18 cellular contexts compared by ENCODE assay signal in genomic region chr22:41661713-41662112, GRCh38. TPM values are rescaled to one million over a fixed set of nuclear protein-coding genes. Genes with fewer than 3 reads are reported as not detected.
A peak's percentile ranks its signal among the peaks of the same experiment; 100 is the strongest.
DNase-seq lines count a peak whose midpoint lies in the region; ATAC-seq, FAIRE-seq and TF ChIP-seq lines count a peak whose summit lies in the region.
"Had no signal": no experiment of that assay in that cellular context is flagged by ENCODE, and none has a peak within 500 bp of the region (broad histone marks: within the 10 kb centered on the region; RNA-seq: fewer than 3 reads in every experiment).

No MANE protein-coding gene starts in this region.

- no peak for FAIRE-seq in HepG2 (lab: Jason Lieb, UNC)
- FAIRE-seq: RCC 7860 had no signal

- TF ChIP-seq EP300 in HepG2 (IDR thresholded peaks at IDR 0.05; ENCODE audit: low read depth in 2 of 2, low read length in 2 of 2): no peak
- no peak for TF ChIP-seq EP300 in HepG2 (CRISPR knock-in tag; IDR thresholded peaks at IDR 0.05; ENCODE audit: borderline replicate concordance)

- no peaks in the 10 kb centered on the region for H3K9me3 Mint-ChIP-seq in activated CD8-positive, alpha-beta T cell treated with anti-CD3 and anti-CD28 coated beads, Interleukin-2, amount 10 ng/mL, durations not matched to agents 7 days and 5 days (ENCODE audit: insufficient read depth)
- H3K9me3 Mint-ChIP-seq in activated CD8-positive, alpha-beta T cell treated with anti-CD3 and anti-CD28 coated beads for 36 hours: no peaks in the 10 kb centered on the region
- no peaks in the 10 kb centered on the region for H3K9me3 Mint-ChIP-seq in stimulated activated naive B cell treated with anti-CD40 and anti-IgM and Interleukin-4, amounts not matched to agents 10 μg/mL and 1 μg/mL and 100 μg/mL, for 72 hours
- H3K9me3 Mint-ChIP-seq: CD4-positive, alpha-beta T cell; H9 had no signal

- no peaks in the 10 kb centered on the region for H4K20me1 ChIP-seq in HepG2 (ENCODE audit: insufficient read depth, low read length)

- no peaks in the 10 kb centered on the region for H3K27me3 Mint-ChIP-seq in activated CD8-positive, alpha-beta T cell treated with anti-CD3 and anti-CD28 coated beads, Interleukin-2, amount 10 ng/mL, durations not matched to agents 7 days and 5 days (ENCODE audit: low read depth)
- H3K27me3 Mint-ChIP-seq in activated CD8-positive, alpha-beta T cell treated with anti-CD3 and anti-CD28 coated beads for 36 hours: no peaks in the 10 kb centered on the region
- H3K27me3 Mint-ChIP-seq in stimulated activated naive B cell treated with anti-CD40 and anti-IgM and Interleukin-4, amounts not matched to agents 10 μg/mL and 1 μg/mL and 100 μg/mL, for 72 hours: no peaks in the 10 kb centered on the region
- H3K27me3 Mint-ChIP-seq: CD4-positive, alpha-beta T cell had no signal

- ATAC-seq in activated CD8-positive, alpha-beta T cell treated with anti-CD3 and anti-CD28 coated beads, Interleukin-2, amount 10 ng/mL, durations not matched to agents 7 days and 5 days: no peak
- ATAC-seq in activated CD8-positive, alpha-beta T cell treated with anti-CD3 and anti-CD28 coated beads for 36 hours: no peak
- no peak for ATAC-seq in HepG2
- no peak for ATAC-seq in right lobe of liver
- no peak for ATAC-seq in stimulated activated naive B cell treated with anti-CD40 and anti-IgM and Interleukin-4, amounts not matched to agents 10 μg/mL and 1 μg/mL and 100 μg/mL, for 72 hours (replicated peaks)
- no peak for ATAC-seq in GM18519 (IDR thresholded peaks at IDR 0.05; ENCODE audit: low FRiP score, unreplicated experiment)

- TF ChIP-seq CTCF in activated CD8-positive, alpha-beta T cell treated with anti-CD3 and anti-CD28 coated beads for 36 hours (IDR thresholded peaks at IDR 0.05): no peak
- TF ChIP-seq CTCF in HepG2 (CRISPR knock-in tag; IDR thresholded peaks at IDR 0.05) (no peak), right lobe of liver (IDR thresholded peaks at IDR 0.05) (no peak)

- H3K9ac ChIP-seq in HepG2 (ENCODE audit: insufficient read depth, low read depth, low read length): no peak overlapping the region

- no peak overlapping the region for H2AFZ ChIP-seq in HepG2 (ENCODE audit: low read length)

- H3K36me3 ChIP-seq in HepG2 (replicated peaks in 1 of 2; ENCODE audit: control insufficient read depth in 1 of 2, insufficient read depth in 2 of 2, low read length in 2 of 2): peaks cover 33 to 70% of the 10 kb centered on the region in 2 experiments
- H3K36me3 ChIP-seq in right lobe of liver: peaks cover 17 to 79% (median 49%) of the 10 kb centered on the region in 4 donors

- TF ChIP-seq POLR2A in HepG2 (IDR thresholded peaks at IDR 0.05; ENCODE audit: insufficient read depth in 1 of 2, low read depth in 2 of 2, low read length in 2 of 2) (no peak), right lobe of liver (IDR thresholded peaks at IDR 0.05) (no peak)

- no peaks in the 10 kb centered on the region for H3K27me3 ChIP-seq in HepG2 (ENCODE audit: control insufficient read depth in 1 of 2, insufficient read depth in 2 of 2, low read length in 2 of 2)
- no peaks in the 10 kb centered on the region for H3K27me3 ChIP-seq in right lobe of liver
- H3K27me3 ChIP-seq: BE2C had no signal

- CTCF ChIA-PET in activated CD8-positive, alpha-beta T cell treated with anti-CD3 and anti-CD28 coated beads, Interleukin-2, amount 10 ng/mL, durations not matched to agents 7 days and 5 days (lab: Charles Lee): interaction anchor here (1.0 kb wide), 1 partner anchor 17 kb away, joined by 3 read pairs; no protein-coding TSS in a partner anchor
- CTCF ChIA-PET in activated CD8-positive, alpha-beta T cell treated with anti-CD3 and anti-CD28 coated beads for 36 hours (lab: Charles Lee): no interaction called here
- CTCF ChIA-PET in HepG2 (lab: Yijun Ruan, JAX; ENCODE audit: low intra/inter-chr PET ratio, low total read pairs): no interaction called here

- H3K4me3 ChIP-seq in HepG2 (replicated peaks in 1 of 3; ENCODE audit: insufficient read depth in 1 of 3, low read depth in 2 of 3, low read length in 3 of 3) (no peak overlapping the region), right lobe of liver (no peak overlapping the region)

- POLR2A ChIA-PET in activated CD8-positive, alpha-beta T cell treated with anti-CD3 and anti-CD28 coated beads, Interleukin-2, amount 10 ng/mL, durations not matched to agents 7 days and 5 days (lab: Charles Lee): interaction anchor here (0.7 kb wide), 1 partner anchor 23 kb away, joined by 3 read pairs; no protein-coding TSS in a partner anchor
- POLR2A ChIA-PET in activated CD8-positive, alpha-beta T cell treated with anti-CD3 and anti-CD28 coated beads for 36 hours (lab: Charles Lee): interaction anchor here (0.7 kb wide), 1 partner anchor 40 kb away, joined by 5 read pairs; the partner anchor contains the start of gene XRCC6
- POLR2A ChIA-PET in HepG2 (lab: Yijun Ruan, JAX): no interaction called here

- H3K36me3 Mint-ChIP-seq in activated CD8-positive, alpha-beta T cell treated with anti-CD3 and anti-CD28 coated beads, Interleukin-2, amount 10 ng/mL, durations not matched to agents 7 days and 5 days (ENCODE audit: low read depth): peaks cover 68% of the 10 kb centered on the region
- H3K36me3 Mint-ChIP-seq in activated CD8-positive, alpha-beta T cell treated with anti-CD3 and anti-CD28 coated beads for 36 hours (ENCODE audit: low read depth): peaks cover 61% of the 10 kb centered on the region
- H3K36me3 Mint-ChIP-seq in stimulated activated naive B cell treated with anti-CD40 and anti-IgM and Interleukin-4, amounts not matched to agents 10 μg/mL and 1 μg/mL and 100 μg/mL, for 72 hours: peaks cover 32 to 48% of the 10 kb centered on the region in 2 donors

- intact Hi-C loops in activated CD8-positive, alpha-beta T cell treated with anti-CD3 and anti-CD28 coated beads for 36 hours (cut with micrococcal nuclease): no loop called here
- intact Hi-C loops in HepG2 (cut with micrococcal nuclease; ENCODE audit: unreplicated experiment) (no loop called here), right lobe of liver (cut with DNase I) (no loop called here)

- H3K27ac ChIP-seq in HepG2 (ENCODE audit: extremely low read length, insufficient read depth, low read length) (no peak overlapping the region), right lobe of liver (no peak overlapping the region)
- H3K27ac ChIP-seq: 22Rv1 had no signal

- H3K4me3 Mint-ChIP-seq in activated CD8-positive, alpha-beta T cell treated with anti-CD3 and anti-CD28 coated beads, Interleukin-2, amount 10 ng/mL, durations not matched to agents 7 days and 5 days: no peak overlapping the region
- no peak overlapping the region for H3K4me3 Mint-ChIP-seq in activated CD8-positive, alpha-beta T cell treated with anti-CD3 and anti-CD28 coated beads for 36 hours
- no peak overlapping the region for H3K4me3 Mint-ChIP-seq in stimulated activated naive B cell treated with anti-CD40 and anti-IgM and Interleukin-4, amounts not matched to agents 10 μg/mL and 1 μg/mL and 100 μg/mL, for 72 hours
- H3K4me3 Mint-ChIP-seq: CD4-positive, alpha-beta T cell; H9 had no signal

- in situ Hi-C loops in HepG2 (cut with HindIII; ENCODE audit: extremely low pct_ligation_motif_present, low pct_unique_long_range_greater_than_20kb): no loop called here

- H3K4me2 ChIP-seq in HepG2 (ENCODE audit: low read depth, low read length): no peak overlapping the region

- TF ChIP-seq RAD21 in HepG2 (CRISPR knock-in tag; IDR thresholded peaks at IDR 0.05): no peak

- H3K4me1 Mint-ChIP-seq in activated CD8-positive, alpha-beta T cell treated with anti-CD3 and anti-CD28 coated beads, Interleukin-2, amount 10 ng/mL, durations not matched to agents 7 days and 5 days (ENCODE audit: low read depth): peaks cover 7% of the 10 kb centered on the region
- H3K4me1 Mint-ChIP-seq in activated CD8-positive, alpha-beta T cell treated with anti-CD3 and anti-CD28 coated beads for 36 hours (ENCODE audit: low read depth): peaks cover 3% of the 10 kb centered on the region
- peaks cover 0 to 2% of the 10 kb centered on the region in 2 donors for H3K4me1 Mint-ChIP-seq in stimulated activated naive B cell treated with anti-CD40 and anti-IgM and Interleukin-4, amounts not matched to agents 10 μg/mL and 1 μg/mL and 100 μg/mL, for 72 hours
- H3K4me1 Mint-ChIP-seq: H9 had no signal

- H3K79me2 ChIP-seq in HepG2 (ENCODE audit: insufficient read depth, low read length): no peaks in the 10 kb centered on the region

- H3K4me1 ChIP-seq in HepG2 (ENCODE audit: insufficient read depth, low read length) (peaks cover under 1% of the 10 kb centered on the region; the same call in 1 of the 2 replicates), right lobe of liver (peaks cover 0 to 3% (median 0%) of the 10 kb centered on the region in 4 donors)
- H3K4me1 ChIP-seq: BE2C had no signal

- WGBS in HepG2 (ENCODE audit: low lambda C conversion rate): 94% methylated on average over 2 of the region's 2 CpGs
- WGBS in right lobe of liver (ENCODE audit: insufficient coverage, low coverage, low lambda C conversion rate, missing lambda C conversion rate): 100% methylated on average over 2 of the region's 2 CpGs

- no peak for DNase-seq in activated CD8-positive, alpha-beta T cell treated with anti-CD3 and anti-CD28 coated beads, Interleukin-2, amount 10 ng/mL, durations not matched to agents 7 days and 5 days
- DNase-seq in activated CD8-positive, alpha-beta T cell treated with anti-CD3 and anti-CD28 coated beads for 36 hours: no peak
- DNase-seq in HepG2 (ENCODE audit: low spot score): no peak
- no peak for DNase-seq in right lobe of liver
- no peak for DNase-seq in stimulated activated naive B cell treated with anti-CD40 and anti-IgM and Interleukin-4, amounts not matched to agents 10 μg/mL and 1 μg/mL and 100 μg/mL, for 72 hours
- DNase-seq: BE2C; CD4-positive, alpha-beta T cell; DMS79; H9; NCI-H1105; NCI-H1694; NCI-H524; SHP77 treated with DMSO at 0.1 percent for 48 hours had no signal

- H3K27ac Mint-ChIP-seq in activated CD8-positive, alpha-beta T cell treated with anti-CD3 and anti-CD28 coated beads, Interleukin-2, amount 10 ng/mL, durations not matched to agents 7 days and 5 days: peak overlapping the region; percentile 20
- no peak overlapping the region for H3K27ac Mint-ChIP-seq in activated CD8-positive, alpha-beta T cell treated with anti-CD3 and anti-CD28 coated beads for 36 hours
- H3K27ac Mint-ChIP-seq in stimulated activated naive B cell treated with anti-CD40 and anti-IgM and Interleukin-4, amounts not matched to agents 10 μg/mL and 1 μg/mL and 100 μg/mL, for 72 hours: peak overlapping the region; percentile 2
- H3K27ac Mint-ChIP-seq: CD4-positive, alpha-beta T cell; H9 had no signal

- TSS peak; percentile 45 for BruUV-seq in HepG2 (replicated peaks; lab: Mats Ljungman, UMichigan)

- H3K9me3 ChIP-seq in HepG2 (ENCODE audit: low read length) (no peaks in the 10 kb centered on the region), right lobe of liver (no peaks in the 10 kb centered on the region)
- H3K9me3 ChIP-seq: BE2C had no signal

RNA-seq across cellular contexts. Expression of gene SNU13, which starts 27.0 kb away (rescaled TPM):
- 100 to 1,000 TPM; 185 to 200 TPM for total RNA-seq in activated CD8-positive, alpha-beta T cell treated with anti-CD3 and anti-CD28 coated beads, Interleukin-2, amount 10 ng/mL, durations not matched to agents 7 days and 5 days
- total RNA-seq in activated CD8-positive, alpha-beta T cell treated with anti-CD3 and anti-CD28 coated beads for 36 hours: 100 to 1,000 TPM; 275 to 299 TPM
- total RNA-seq in HepG2 (2016; rRNA removed; fragmentation: Illumina TruSeq; extraction: Trizol) (203 and 276 TPM in 2 replicates), right lobe of liver (10 to 100 TPM; 43.1 to 65.4 (median 50.1) TPM)
- total RNA-seq in HepG2 (2016; cell fraction: cytosol; rRNA removed; fragmentation: Illumina TruSeq; extraction: Trizol; ENCODE audit: low read depth): 81.0 and 91.5 TPM in 2 replicates
- 199 and 275 TPM in 2 replicates for total RNA-seq in HepG2 (2016; cell fraction: insoluble cytoplasmic fraction; rRNA removed; fragmentation: Illumina TruSeq; extraction: Trizol)
- total RNA-seq in HepG2 (2016; cell fraction: membrane; rRNA removed; fragmentation: Illumina TruSeq; extraction: Trizol): 122 and 129 TPM in 2 replicates
- total RNA-seq in HepG2 (2016; cell fraction: nucleus; rRNA removed; fragmentation: Illumina TruSeq; extraction: Trizol): 62.6 and 67.0 TPM in 2 replicates
- 287 and 294 TPM in 2 replicates for polyA plus RNA-seq in HepG2 (2011; rRNA removed)
- 300 and 301 TPM in 2 replicates for polyA plus RNA-seq in HepG2 (2011; cell fraction: cytosol; rRNA removed)
- 84.3 and 96.7 TPM in 2 replicates for polyA plus RNA-seq in HepG2 (2011; cell fraction: nucleus; rRNA removed)
- 185 and 224 TPM in 2 replicates for polyA plus RNA-seq in HepG2 (2012)
- polyA plus RNA-seq in HepG2 (2016; cell fraction: cytosol; fragmentation: Illumina TruSeq; extraction: Trizol; ENCODE audit: low read depth): 108 and 124 TPM in 2 replicates
- 406 and 429 TPM in 2 replicates for polyA plus RNA-seq in HepG2 (2016; cell fraction: insoluble cytoplasmic fraction; fragmentation: Illumina TruSeq; extraction: Trizol; ENCODE audit: low read depth)
- 153 and 154 TPM in 2 replicates for polyA plus RNA-seq in HepG2 (2016; cell fraction: membrane; fragmentation: Illumina TruSeq; extraction: Trizol; ENCODE audit: low read depth)
- 168 and 172 TPM in 2 replicates for polyA plus RNA-seq in HepG2 (2016; cell fraction: nucleus; fragmentation: Illumina TruSeq; extraction: Trizol; ENCODE audit: insufficient read depth, low read depth)
- polyA minus RNA-seq in HepG2 (2011; rRNA and poly(A)+ RNA removed; ENCODE audit: low replicate concordance): 181 and 279 TPM in 2 replicates
- polyA minus RNA-seq in HepG2 (2011; cell fraction: cytosol; rRNA and poly(A)+ RNA removed): 72.6 and 78.5 TPM in 2 replicates
- 35.0 and 35.4 TPM in 2 replicates for polyA minus RNA-seq in HepG2 (2011; cell fraction: nucleus; rRNA and poly(A)+ RNA removed)

RNA-seq across cellular contexts. Expression of gene MEI1, which starts 37.6 kb away (rescaled TPM):
- 10 to 100 TPM; 48.1 to 48.4 TPM for total RNA-seq in activated CD8-positive, alpha-beta T cell treated with anti-CD3 and anti-CD28 coated beads, Interleukin-2, amount 10 ng/mL, durations not matched to agents 7 days and 5 days
- 10 to 100 TPM; 27.7 to 28.4 TPM for total RNA-seq in activated CD8-positive, alpha-beta T cell treated with anti-CD3 and anti-CD28 coated beads for 36 hours
- 0.53 and 0.75 TPM in 2 replicates for total RNA-seq in HepG2 (2016; rRNA removed; fragmentation: Illumina TruSeq; extraction: Trizol)
- total RNA-seq in HepG2 (2016; cell fraction: cytosol; rRNA removed; fragmentation: Illumina TruSeq; extraction: Trizol; ENCODE audit: low read depth): 0.44 and 0.61 TPM in 2 replicates
- total RNA-seq in HepG2 (2016; cell fraction: insoluble cytoplasmic fraction; rRNA removed; fragmentation: Illumina TruSeq; extraction: Trizol): 0.89 and 1.8 TPM in 2 replicates
- 0.37 and 1.00 TPM in 2 replicates for total RNA-seq in HepG2 (2016; cell fraction: membrane; rRNA removed; fragmentation: Illumina TruSeq; extraction: Trizol)
- total RNA-seq in HepG2 (2016; cell fraction: nucleus; rRNA removed; fragmentation: Illumina TruSeq; extraction: Trizol): 1.1 and 1.6 TPM in 2 replicates
- 1.9 and 2.7 TPM in 2 replicates for polyA plus RNA-seq in HepG2 (2011; rRNA removed)
- polyA plus RNA-seq in HepG2 (2011; cell fraction: cytosol; rRNA removed): 2.4 and 3.3 TPM in 2 replicates
- polyA plus RNA-seq in HepG2 (2011; cell fraction: nucleus; rRNA removed): 2.4 and 4.4 TPM in 2 replicates
- 0.65 and 2.0 TPM in 2 replicates for polyA plus RNA-seq in HepG2 (2012)
- polyA plus RNA-seq in HepG2 (2016; cell fraction: cytosol; fragmentation: Illumina TruSeq; extraction: Trizol; ENCODE audit: low read depth): 0.29 and 0.57 TPM in 2 replicates
- polyA plus RNA-seq in HepG2 (2016; cell fraction: insoluble cytoplasmic fraction; fragmentation: Illumina TruSeq; extraction: Trizol; ENCODE audit: low read depth): 0.39 and 0.81 TPM in 2 replicates
- 0.72 and 0.74 TPM in 2 replicates for polyA plus RNA-seq in HepG2 (2016; cell fraction: membrane; fragmentation: Illumina TruSeq; extraction: Trizol; ENCODE audit: low read depth)
- 1.9 TPM in 1 of 2 replicates, not detected in the other for polyA plus RNA-seq in HepG2 (2016; cell fraction: nucleus; fragmentation: Illumina TruSeq; extraction: Trizol; ENCODE audit: insufficient read depth, low read depth)
- polyA minus RNA-seq in HepG2 (2011; rRNA and poly(A)+ RNA removed; ENCODE audit: low replicate concordance): 0.21 and 1.5 TPM in 2 replicates
- not detected in 2 replicates for polyA minus RNA-seq in HepG2 (2011; cell fraction: cytosol; rRNA and poly(A)+ RNA removed)
- 1.3 and 2.4 TPM in 2 replicates for polyA minus RNA-seq in HepG2 (2011; cell fraction: nucleus; rRNA and poly(A)+ RNA removed)
- 1 to 10 TPM in 1 of 6 experiments, under 1 TPM in 5; 0.37 to 1.0 (median 0.60) TPM for total RNA-seq in right lobe of liver
- total RNA-seq: HT-29, LHCN-M2 had no signal

RNA-seq across cellular contexts. Expression of gene XRCC6, which starts 40.6 kb away (rescaled TPM):
- 100 to 1,000 TPM; 302 to 308 TPM for total RNA-seq in activated CD8-positive, alpha-beta T cell treated with anti-CD3 and anti-CD28 coated beads, Interleukin-2, amount 10 ng/mL, durations not matched to agents 7 days and 5 days
- 100 to 1,000 TPM; 424 to 425 TPM for total RNA-seq in activated CD8-positive, alpha-beta T cell treated with anti-CD3 and anti-CD28 coated beads for 36 hours
- total RNA-seq in HepG2 (2016; rRNA removed; fragmentation: Illumina TruSeq; extraction: Trizol): 625 and 944 TPM in 2 replicates
- 53.4 and 61.8 TPM in 2 replicates for total RNA-seq in HepG2 (2016; cell fraction: cytosol; rRNA removed; fragmentation: Illumina TruSeq; extraction: Trizol; ENCODE audit: low read depth)
- 635 and 912 TPM in 2 replicates for total RNA-seq in HepG2 (2016; cell fraction: insoluble cytoplasmic fraction; rRNA removed; fragmentation: Illumina TruSeq; extraction: Trizol)
- total RNA-seq in HepG2 (2016; cell fraction: membrane; rRNA removed; fragmentation: Illumina TruSeq; extraction: Trizol): 124 and 145 TPM in 2 replicates
- 234 and 241 TPM in 2 replicates for total RNA-seq in HepG2 (2016; cell fraction: nucleus; rRNA removed; fragmentation: Illumina TruSeq; extraction: Trizol)
- polyA plus RNA-seq in HepG2 (2011; rRNA removed): 109 and 124 TPM in 2 replicates
- 106 and 126 TPM in 2 replicates for polyA plus RNA-seq in HepG2 (2011; cell fraction: cytosol; rRNA removed)
- 30.7 and 40.3 TPM in 2 replicates for polyA plus RNA-seq in HepG2 (2011; cell fraction: nucleus; rRNA removed)
- polyA plus RNA-seq in HepG2 (2012): 246 and 411 TPM in 2 replicates
- polyA plus RNA-seq in HepG2 (2016; cell fraction: cytosol; fragmentation: Illumina TruSeq; extraction: Trizol; ENCODE audit: low read depth): 34.4 and 42.4 TPM in 2 replicates
- polyA plus RNA-seq in HepG2 (2016; cell fraction: insoluble cytoplasmic fraction; fragmentation: Illumina TruSeq; extraction: Trizol; ENCODE audit: low read depth): 671 and 701 TPM in 2 replicates
- polyA plus RNA-seq in HepG2 (2016; cell fraction: membrane; fragmentation: Illumina TruSeq; extraction: Trizol; ENCODE audit: low read depth): 64.7 and 77.0 TPM in 2 replicates
- 237 and 254 TPM in 2 replicates for polyA plus RNA-seq in HepG2 (2016; cell fraction: nucleus; fragmentation: Illumina TruSeq; extraction: Trizol; ENCODE audit: insufficient read depth, low read depth)
- 102 and 167 TPM in 2 replicates for polyA minus RNA-seq in HepG2 (2011; rRNA and poly(A)+ RNA removed; ENCODE audit: low replicate concordance)
- 71.6 and 76.1 TPM in 2 replicates for polyA minus RNA-seq in HepG2 (2011; cell fraction: cytosol; rRNA and poly(A)+ RNA removed)
- 38.2 and 41.5 TPM in 2 replicates for polyA minus RNA-seq in HepG2 (2011; cell fraction: nucleus; rRNA and poly(A)+ RNA removed)
- total RNA-seq in right lobe of liver: 100 to 1,000 TPM in 2 of 6 experiments, 10 to 100 TPM in 4; 71.0 to 122 (median 91.1) TPM

RNA-seq across cellular contexts. Expression of gene DESI1, which starts 40.9 kb away (rescaled TPM):
- total RNA-seq in activated CD8-positive, alpha-beta T cell treated with anti-CD3 and anti-CD28 coated beads, Interleukin-2, amount 10 ng/mL, durations not matched to agents 7 days and 5 days: 10 to 100 TPM; 33.0 to 35.2 TPM
- total RNA-seq in activated CD8-positive, alpha-beta T cell treated with anti-CD3 and anti-CD28 coated beads for 36 hours: 10 to 100 TPM; 48.0 to 55.1 TPM
- total RNA-seq in HepG2 (2016; rRNA removed; fragmentation: Illumina TruSeq; extraction: Trizol) (19.3 and 21.6 TPM in 2 replicates), right lobe of liver (10 to 100 TPM; 34.8 to 49.5 (median 40.9) TPM)
- total RNA-seq in HepG2 (2016; cell fraction: cytosol; rRNA removed; fragmentation: Illumina TruSeq; extraction: Trizol; ENCODE audit: low read depth): 10.7 and 14.0 TPM in 2 replicates
- total RNA-seq in HepG2 (2016; cell fraction: insoluble cytoplasmic fraction; rRNA removed; fragmentation: Illumina TruSeq; extraction: Trizol): 18.7 and 21.0 TPM in 2 replicates
- 20.4 and 22.8 TPM in 2 replicates for total RNA-seq in HepG2 (2016; cell fraction: membrane; rRNA removed; fragmentation: Illumina TruSeq; extraction: Trizol)
- 19.0 and 20.5 TPM in 2 replicates for total RNA-seq in HepG2 (2016; cell fraction: nucleus; rRNA removed; fragmentation: Illumina TruSeq; extraction: Trizol)
- 29.2 and 34.2 TPM in 2 replicates for polyA plus RNA-seq in HepG2 (2011; rRNA removed)
- 20.1 and 22.1 TPM in 2 replicates for polyA plus RNA-seq in HepG2 (2011; cell fraction: cytosol; rRNA removed)
- 41.4 and 55.5 TPM in 2 replicates for polyA plus RNA-seq in HepG2 (2011; cell fraction: nucleus; rRNA removed)
- polyA plus RNA-seq in HepG2 (2012): 17.3 and 22.8 TPM in 2 replicates
- polyA plus RNA-seq in HepG2 (2016; cell fraction: cytosol; fragmentation: Illumina TruSeq; extraction: Trizol; ENCODE audit: low read depth): 20.0 and 28.7 TPM in 2 replicates
- 23.9 and 26.6 TPM in 2 replicates for polyA plus RNA-seq in HepG2 (2016; cell fraction: insoluble cytoplasmic fraction; fragmentation: Illumina TruSeq; extraction: Trizol; ENCODE audit: low read depth)
- polyA plus RNA-seq in HepG2 (2016; cell fraction: membrane; fragmentation: Illumina TruSeq; extraction: Trizol; ENCODE audit: low read depth): 30.2 and 33.5 TPM in 2 replicates
- polyA plus RNA-seq in HepG2 (2016; cell fraction: nucleus; fragmentation: Illumina TruSeq; extraction: Trizol; ENCODE audit: insufficient read depth, low read depth): 57.4 and 61.7 TPM in 2 replicates
- polyA minus RNA-seq in HepG2 (2011; rRNA and poly(A)+ RNA removed; ENCODE audit: low replicate concordance): 47.2 and 80.3 TPM in 2 replicates
- polyA minus RNA-seq in HepG2 (2011; cell fraction: cytosol; rRNA and poly(A)+ RNA removed): 15.8 TPM in 2 replicates
- polyA minus RNA-seq in HepG2 (2011; cell fraction: nucleus; rRNA and poly(A)+ RNA removed): 24.3 and 36.3 TPM in 2 replicates

Comparison
In these comparisons a context has a peak if more than half of its experiments do, and no peak if none do; other contexts are left out.
1. RNA of gene MEI1, which starts 37.6 kb away (total RNA-seq): 48.1 to 48.4 TPM in activated CD8-positive, alpha-beta T cell treated with anti-CD3 and anti-CD28 coated beads, Interleukin-2, amount 10 ng/mL, durations not matched to agents 7 days and 5 days and 27.7 to 28.4 TPM in activated CD8-positive, alpha-beta T cell treated with anti-CD3 and anti-CD28 coated beads for 36 hours; 0.37 to 1.8 TPM in HepG2 and 0.37 to 1.0 TPM in right lobe of liver; every median in the first group is over 10 times any median in the second.